In genomic region chr9:122028089-122028488, GRCh38 we compare ENCODE assay signal across 29 cellular contexts.
"Had no signal": no experiment of that assay in that cellular context is flagged by ENCODE, and none has a peak within 500 bp of the region (broad histone marks: within the 10 kb centered on the region; RNA-seq: fewer than 3 reads in every experiment).

No MANE protein-coding gene starts in this region.

- H2AFZ ChIP-seq: hepatocyte had no signal

- H3K4me3 ChIP-seq: colonic mucosa, coronary artery, dorsolateral prefrontal cortex, esophagus muscularis mucosa, esophagus squamous epithelium, gastrocnemius medialis, gastroesophageal sphincter, heart left ventricle, heart right ventricle, hepatocyte had no signal

- H3K79me2 ChIP-seq: hepatocyte had no signal

- FAIRE-seq: colon, endometrium, endothelial cell of umbilical vein, frontal cortex had no signal

- ATAC-seq: effector memory CD8-positive, alpha-beta T cell; esophagus mucosa; foreskin keratinocyte; gastrocnemius medialis; gastroesophageal sphincter; heart left ventricle; heart right ventricle had no signal

- DNase-seq: colonic mucosa; cortex of kidney; dermis blood vessel endothelial cell; dorsolateral prefrontal cortex; effector CD4-positive, alpha-beta T cell; effector CD8-positive, alpha-beta T cell; effector memory CD4-positive, alpha-beta T cell; effector memory CD8-positive, alpha-beta T cell; endodermal cell; erythroblast; esophagus squamous epithelium; foreskin fibroblast; foreskin keratinocyte; foreskin melanocyte; gastrocnemius medialis; glutamatergic neuron; head of caudate nucleus; heart left ventricle; heart right ventricle had no signal

- H3K4me2 ChIP-seq: hepatocyte had no signal

- H3K27me3 ChIP-seq: colonic mucosa, dorsolateral prefrontal cortex, esophagus muscularis mucosa, esophagus squamous epithelium, foreskin keratinocyte, gastrocnemius medialis, gastroesophageal sphincter, heart left ventricle, heart right ventricle, hepatocyte had no signal

- H3K4me1 ChIP-seq: colonic mucosa, esophagus squamous epithelium, foreskin keratinocyte, gastrocnemius medialis, heart left ventricle, heart right ventricle had no signal

- H3K36me3 ChIP-seq: colonic mucosa, gastrocnemius medialis had no signal

- H3K27ac ChIP-seq: colonic mucosa, coronary artery, dorsolateral prefrontal cortex, epithelial cell of prostate, esophagus muscularis mucosa, esophagus squamous epithelium, foreskin keratinocyte, gastrocnemius medialis, gastroesophageal sphincter, heart left ventricle, heart right ventricle, hepatocyte had no signal

- H3K9me3 ChIP-seq: colonic mucosa, esophagus muscularis mucosa, esophagus squamous epithelium, gastrocnemius medialis, gastroesophageal sphincter had no signal
